ENCODE assay signal across 18 cellular contexts in the genomic region with DNA sequence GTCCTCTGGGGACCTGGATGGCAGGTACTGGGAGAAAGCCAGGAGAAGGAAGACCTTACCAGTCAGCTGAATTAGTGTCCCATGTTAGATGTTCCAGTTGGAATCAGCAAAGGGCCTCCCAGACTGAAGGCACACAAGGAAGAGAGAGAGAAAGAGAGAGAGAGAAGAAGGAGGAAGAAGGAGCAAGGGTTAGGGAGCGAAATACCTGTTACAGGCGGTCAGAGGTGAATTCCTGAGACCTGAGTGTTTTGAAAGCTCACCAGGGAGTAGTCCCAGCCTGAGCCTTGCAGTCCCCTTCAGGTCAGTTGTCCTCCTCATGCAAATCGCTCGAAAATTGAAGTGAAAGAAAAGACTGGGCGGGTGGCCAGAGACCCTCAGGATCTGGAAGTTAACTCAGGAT.
"Had no signal": no experiment of that assay in that cellular context is flagged by ENCODE, and none has a peak within 500 bp of the region (broad histone marks: within the 10 kb centered on the region; RNA-seq: fewer than 3 reads in every experiment).

No MANE protein-coding gene starts in this region.

- H3K4me3 ChIP-seq: MG63 had no signal

- H3K36me3 ChIP-seq: MG63 had no signal

- H3K27me3 ChIP-seq: MG63 had no signal

- H3K9me3 ChIP-seq: MG63 had no signal

- ATAC-seq: SK-N-SH treated with all-trans-retinoic acid at 6 μM for 48 hours had no signal

- DNase-seq: KBM-7, MG63, NCI-H1092 treated with DMSO at 0.1 percent for 48 hours, NCI-H1436, NCI-H187, NCI-H2029, NCI-H2081 treated with DMSO at 0.1 percent for 48 hours, NCI-H2171, NCI-H226, NCI-H446, NCI-H510A, NCI-H524 treated with DMSO at 0.1 percent for 48 hours, NCI-H69, NCI-H774, RPMI8226, SHP77 had no signal

- FAIRE-seq: RCC 7860 had no signal
